ENCODE assay signal across 19 cellular contexts in the genomic region with DNA sequence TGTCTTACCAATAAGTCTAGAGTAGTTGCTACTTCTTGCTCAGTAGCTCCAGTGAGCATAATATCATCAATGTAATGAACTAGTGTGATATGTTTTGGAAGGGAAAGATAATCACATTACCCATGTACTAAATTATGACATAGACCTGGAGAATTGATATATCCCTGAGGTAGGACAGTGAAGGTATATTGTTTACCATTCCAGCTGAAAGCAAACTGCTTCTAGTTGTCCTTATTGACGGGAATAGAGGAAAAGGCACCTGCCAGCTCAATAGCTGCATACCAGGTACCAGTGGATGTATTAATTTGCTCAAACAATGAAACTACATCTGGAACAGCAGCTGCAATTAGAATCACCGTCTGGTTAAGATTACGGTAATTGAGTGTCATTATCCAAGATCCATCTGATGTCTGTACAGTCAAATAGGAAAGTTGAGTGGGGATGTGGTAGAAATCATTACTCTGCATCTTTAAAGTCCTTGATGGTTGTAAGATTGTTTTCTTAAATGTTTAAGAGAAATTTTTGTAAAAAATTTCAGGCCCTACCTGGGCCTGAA.
"Had no signal": no experiment of that assay in that cellular context is flagged by ENCODE, and none has a peak within 500 bp of the region (broad histone marks: within the 10 kb centered on the region; RNA-seq: fewer than 3 reads in every experiment).

No MANE protein-coding gene starts in this region.

- H3K27me3 ChIP-seq: dorsolateral prefrontal cortex, hepatocyte, sigmoid colon, stomach had no signal

- ATAC-seq: left cardiac atrium, lower lobe of right lung, natural killer cell had no signal

- H3K4me1 ChIP-seq: lower lobe of right lung, sigmoid colon, stomach had no signal

- H3K4me3 ChIP-seq: dorsolateral prefrontal cortex, hepatocyte, left ventricle myocardium inferior, lower lobe of right lung, sigmoid colon, skin epidermis, stomach, thoracic aorta had no signal

- H3K36me3 ChIP-seq: lower lobe of right lung, sigmoid colon, stomach, thoracic aorta had no signal

- H3K27ac ChIP-seq: dorsolateral prefrontal cortex, hepatocyte, left ventricle myocardium inferior, lower lobe of right lung, sigmoid colon, skin epidermis, stomach, thoracic aorta had no signal

- DNase-seq: dorsolateral prefrontal cortex; effector CD8-positive, alpha-beta T cell; foreskin melanocyte; head of caudate nucleus; kidney; left cardiac atrium; left ventricle myocardium inferior; lower lobe of right lung; natural killer cell; posterior cingulate gyrus; sigmoid colon; stimulated activated CD4-positive, alpha-beta T cell treated with anti-CD3 and anti-CD28 coated beads, Interleukin-2, amount 100 ng/mL, for 24 hours; stimulated activated naive CD4-positive, alpha-beta T cell; stomach; substantia nigra; trophoblast cell had no signal
